ENCODE assay signal across 20 cellular contexts in the genomic region with DNA sequence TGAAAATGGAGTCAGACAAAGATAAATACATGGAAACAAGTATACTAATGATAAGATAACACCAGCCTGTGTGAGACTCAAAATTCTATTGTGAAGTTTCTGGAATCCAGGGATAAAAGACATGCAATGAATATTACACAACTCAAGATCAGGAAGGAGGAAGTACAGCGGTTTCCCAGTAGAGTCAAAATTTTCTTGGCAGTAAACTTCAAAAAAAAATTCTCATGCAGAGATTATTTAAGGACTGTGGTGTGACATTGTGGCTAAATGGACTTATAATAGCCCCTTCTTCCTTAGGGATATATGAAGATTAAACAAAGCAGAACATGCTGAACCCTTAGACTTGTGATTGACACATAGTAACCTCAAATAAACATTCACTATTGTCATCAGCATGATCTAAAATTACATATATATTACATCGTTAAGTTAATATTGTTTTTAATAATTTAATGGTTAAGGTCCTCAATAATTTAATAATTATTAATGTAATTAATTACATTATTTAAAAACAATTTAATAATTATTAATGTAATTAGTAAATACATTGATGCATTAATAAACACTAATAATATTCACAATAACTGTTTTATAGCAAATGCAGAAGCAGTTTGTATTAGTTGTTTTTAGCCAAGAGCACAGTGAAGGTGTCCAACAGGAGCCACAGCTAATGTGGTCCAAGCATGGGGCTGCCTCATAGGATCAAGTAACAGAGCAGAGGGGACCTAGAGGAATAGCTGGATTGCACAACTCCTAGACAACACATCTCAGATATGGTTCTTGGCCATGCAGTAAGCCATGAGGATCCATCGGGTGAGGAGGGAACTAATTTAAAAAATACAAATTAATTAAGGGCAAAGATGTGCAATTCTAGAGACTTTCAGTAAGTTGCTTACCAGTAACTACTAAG.
A peak's percentile ranks its signal among the peaks of the same experiment; 100 is the strongest.
DNase-seq lines count a peak whose midpoint lies in the region; ATAC-seq and TF ChIP-seq lines count a peak whose summit lies in the region.
"Had no signal": no experiment of that assay in that cellular context is flagged by ENCODE, and none has a peak within 500 bp of the region (broad histone marks: within the 10 kb centered on the region; RNA-seq: fewer than 3 reads in every experiment).

No MANE protein-coding gene starts in this region.

- H3K27ac Mint-ChIP-seq in CD8-positive, alpha-beta memory T cell = no peak overlapping the region
- H3K27ac Mint-ChIP-seq: dendritic cell treated with granulocyte-macrophage colony-stimulating factor and Interleukin-4, amounts not matched to agents 40 ng/mL and 50 ng/mL, for 4 days; naive thymus-derived CD4-positive, alpha-beta T cell; T-helper 2 cell treated with Interferon-gamma antibody and Interleukin-4, amounts not matched to agents 5 μg/mL and 100 μg/mL, for 36 hours; type B pancreatic cell had no signal

- H3K4me3 ChIP-seq in gastrocnemius medialis (no peak overlapping the region), sigmoid colon (no peak overlapping the region)
- no peak overlapping the region for H3K4me3 ChIP-seq in CD8-positive, alpha-beta memory T cell (ENCODE audit: low read length)
- H3K4me3 ChIP-seq: ascending aorta, BLaER1, GM12878 had no signal

- no peaks in the 10 kb centered on the region for H3K4me1 Mint-ChIP-seq in CD8-positive, alpha-beta memory T cell

- TF ChIP-seq POLR2A in gastrocnemius medialis (IDR thresholded peaks at IDR 0.05) (no peak), sigmoid colon (IDR thresholded peaks at IDR 0.05) (no peak)

- intact Hi-C loops in gastrocnemius medialis (cut with DNase I; ENCODE audit: low total_unique reads) (no loop called here), sigmoid colon (cut with DNase I) (no loop called here)

- no peak overlapping the region for H3K4me3 Mint-ChIP-seq in CD8-positive, alpha-beta memory T cell
- H3K4me3 Mint-ChIP-seq: dendritic cell treated with granulocyte-macrophage colony-stimulating factor and Interleukin-4, amounts not matched to agents 40 ng/mL and 50 ng/mL, for 4 days; naive thymus-derived CD4-positive, alpha-beta T cell; T-helper 2 cell treated with Interferon-gamma antibody and Interleukin-4, amounts not matched to agents 5 μg/mL and 100 μg/mL, for 36 hours; type B pancreatic cell had no signal

- POLR2A ChIA-PET in CD8-positive, alpha-beta memory T cell (lab: Charles Lee) = no interaction called here

- H3K9me3 Mint-ChIP-seq in CD8-positive, alpha-beta memory T cell = no peaks in the 10 kb centered on the region
- H3K9me3 Mint-ChIP-seq: dendritic cell treated with granulocyte-macrophage colony-stimulating factor and Interleukin-4, amounts not matched to agents 40 ng/mL and 50 ng/mL, for 4 days; naive thymus-derived CD4-positive, alpha-beta T cell; T-helper 2 cell treated with Interferon-gamma antibody and Interleukin-4, amounts not matched to agents 5 μg/mL and 100 μg/mL, for 36 hours; type B pancreatic cell had no signal

- TF ChIP-seq CTCF in gastrocnemius medialis (IDR thresholded peaks at IDR 0.05 in 4 of 5, conservative IDR thresholded peaks at IDR 0.05 in 1 of 5) (no peak), sigmoid colon (IDR thresholded peaks at IDR 0.05) (no peak), GM20000 (IDR thresholded peaks at IDR 0.05; ENCODE audit: extremely low read depth, missing control alignments) (no peak)

- CTCF ChIA-PET in CD8-positive, alpha-beta memory T cell (lab: Charles Lee) = interaction anchor here (1.1 kb wide), 1 partner anchor 116 kb away, joined by 3 read pairs; no protein-coding TSS in a partner anchor

- H3K27me3 ChIP-seq in gastrocnemius medialis = no peaks in the 10 kb centered on the region
- H3K27me3 ChIP-seq in sigmoid colon = no peaks in the 10 kb centered on the region
- H3K27me3 ChIP-seq in CD8-positive, alpha-beta memory T cell (ENCODE audit: insufficient read depth, low read length, poor library complexity, severe bottlenecking) = no peaks in the 10 kb centered on the region
- H3K27me3 ChIP-seq: ascending aorta, BLaER1 had no signal

- H3K4me1 ChIP-seq in gastrocnemius medialis (peaks cover 0 to 11% of the 10 kb centered on the region in 2 donors), sigmoid colon (no peaks in the 10 kb centered on the region)
- no peaks in the 10 kb centered on the region for H3K4me1 ChIP-seq in CD8-positive, alpha-beta memory T cell (ENCODE audit: insufficient read depth, low read length)
- H3K4me1 ChIP-seq: ascending aorta, BLaER1 had no signal

- in situ Hi-C loops in KBM-7 (cut with MboI; ENCODE audit: low pct_unique_long_range_greater_than_20kb, low sequenced_read_pairs) (no loop called here), gastrocnemius medialis (cut with MboI; ENCODE audit: low sequenced_read_pairs in 4 of 4) (no loop called here)

- no peaks in the 10 kb centered on the region for H3K36me3 ChIP-seq in gastrocnemius medialis
- no peaks in the 10 kb centered on the region for H3K36me3 ChIP-seq in sigmoid colon
- no peaks in the 10 kb centered on the region for H3K36me3 ChIP-seq in CD8-positive, alpha-beta memory T cell (ENCODE audit: insufficient read depth, low read length)
- H3K36me3 ChIP-seq: ascending aorta, BLaER1 had no signal

- no peaks in the 10 kb centered on the region for H3K27me3 Mint-ChIP-seq in CD8-positive, alpha-beta memory T cell
- H3K27me3 Mint-ChIP-seq: dendritic cell treated with granulocyte-macrophage colony-stimulating factor and Interleukin-4, amounts not matched to agents 40 ng/mL and 50 ng/mL, for 4 days; naive thymus-derived CD4-positive, alpha-beta T cell; type B pancreatic cell had no signal

- DNase-seq in KBM-7 = peak; percentile 62
- DNase-seq in SKM-1 treated with dmso at 0.1 percent for 144 hours (lab: John Stamatoyannopoulos, UW; ENCODE audit: unreplicated experiment) = peak; percentile 62
- peak; percentile 68 for DNase-seq in foreskin melanocyte
- DNase-seq in gastrocnemius medialis = no peak
- DNase-seq in sigmoid colon = no peak
- DNase-seq in CD8-positive, alpha-beta memory T cell = no peak
- DNase-seq in GM20000 (ENCODE audit: low spot score) = no peak
- DNase-seq: activated CD4-positive, alpha-beta T cell treated with anti-CD3 and anti-CD28 coated beads, Interleukin-2, amount 50 U/mL, for 4 hours; DND-41; KG1; naive thymus-derived CD4-positive, alpha-beta T cell; NCI-H187; NCI-H524 had no signal

- peak in 1 of 4 donors; percentile 29 for TF ChIP-seq EP300 in sigmoid colon (IDR thresholded peaks at IDR 0.05)

- H3K36me3 Mint-ChIP-seq in CD8-positive, alpha-beta memory T cell = peaks cover 0 to 6% (median 0%) of the 10 kb centered on the region in 3 donors
- H3K36me3 Mint-ChIP-seq: type B pancreatic cell had no signal

- H3K9me3 ChIP-seq in gastrocnemius medialis (no peaks in the 10 kb centered on the region), sigmoid colon (no peaks in the 10 kb centered on the region)
- no peaks in the 10 kb centered on the region for H3K9me3 ChIP-seq in CD8-positive, alpha-beta memory T cell (ENCODE audit: low read length)
- H3K9me3 ChIP-seq: ascending aorta, BLaER1 had no signal

- peak; percentile 49 to 70 for ATAC-seq in gastrocnemius medialis
- ATAC-seq in GM18867 (IDR thresholded peaks at IDR 0.05; ENCODE audit: unreplicated experiment) = no peak
- ATAC-seq: GM12878; naive thymus-derived CD4-positive, alpha-beta T cell had no signal

- 81 to 84% methylated on average over 3 of the region's 3 CpGs for WGBS in sigmoid colon, 2 donors

- H3K27ac ChIP-seq in gastrocnemius medialis = peak overlapping the region in 3 of 4 donors; percentile 19 to 63 (median 47)
- H3K27ac ChIP-seq in sigmoid colon = peak overlapping the region in 1 of 4 donors; percentile 18
- H3K27ac ChIP-seq in CD8-positive, alpha-beta memory T cell (ENCODE audit: low read depth, low read length) = no peak overlapping the region
- H3K27ac ChIP-seq: ascending aorta, BLaER1 had no signal

Comparison
In these comparisons a context has a peak if more than half of its experiments do, and no peak if none do; other contexts are left out.
1. DNase-seq: peak in KBM-7 (single experiment), SKM-1 treated with dmso at 0.1 percent for 144 hours (single experiment) and foreskin melanocyte (single experiment); none in gastrocnemius medialis (0 of 2), sigmoid colon (single experiment), CD8-positive, alpha-beta memory T cell (0 of 5) and GM20000 (single experiment).